17 cellular contexts compared by ENCODE assay signal in the genomic region with DNA sequence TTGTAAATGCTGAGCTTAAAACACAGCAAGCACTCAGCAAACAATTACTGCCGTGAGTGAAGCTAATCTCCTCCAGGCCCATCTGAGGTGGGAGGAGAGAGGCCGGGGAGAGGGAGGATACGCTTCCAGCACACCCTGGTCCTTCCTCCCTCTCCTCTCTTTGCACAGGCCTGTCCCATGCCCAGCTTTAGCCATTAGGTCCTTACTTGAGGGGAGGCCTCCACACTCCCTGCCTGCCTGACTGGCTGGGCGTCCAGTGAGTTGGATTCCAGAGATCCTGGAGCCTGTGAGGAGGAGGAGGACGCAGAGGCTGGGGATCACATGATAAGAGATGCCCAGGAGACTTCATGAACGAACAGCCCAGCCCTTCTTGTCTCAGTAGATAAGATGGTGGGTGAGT.
DNase-seq lines count a peak whose midpoint lies in the region; ATAC-seq, FAIRE-seq and TF ChIP-seq lines count a peak whose summit lies in the region.
"Had no signal": no experiment of that assay in that cellular context is flagged by ENCODE, and none has a peak within 500 bp of the region (broad histone marks: within the 10 kb centered on the region; RNA-seq: fewer than 3 reads in every experiment).

No MANE protein-coding gene starts in this region.

- peak overlapping the region; percentile 75 for H3K27ac Mint-ChIP-seq in Calu3 (ENCODE audit: unreplicated experiment)
- no peak overlapping the region for H3K27ac Mint-ChIP-seq in immature natural killer cell
- H3K27ac Mint-ChIP-seq: activated CD4-positive, alpha-beta memory T cell treated with anti-CD3 and anti-CD28 coated beads for 36 hours; activated naive CD4-positive, alpha-beta T cell treated with anti-CD3 and anti-CD28 coated beads, Interleukin-2, amount 10 ng/mL, durations not matched to agents 7 days and 5 days had no signal

- ATAC-seq in K562, result peak; percentile 76

- FAIRE-seq in K562 (lab: Jason Lieb, UNC), result peak; percentile 73

- H3K4me3 Mint-ChIP-seq in Calu3 (ENCODE audit: low read depth, unreplicated experiment) (no peak overlapping the region), immature natural killer cell (no peak overlapping the region)
- H3K4me3 Mint-ChIP-seq: activated CD4-positive, alpha-beta memory T cell treated with anti-CD3 and anti-CD28 coated beads for 36 hours; activated naive CD4-positive, alpha-beta T cell treated with anti-CD3 and anti-CD28 coated beads, Interleukin-2, amount 10 ng/mL, durations not matched to agents 7 days and 5 days had no signal

- in situ Hi-C loops in K562 (cut with MboI) (no loop called here), brain microvascular endothelial cell (cut with HindIII; ENCODE audit: low pct_ligation_motif_present, low sequenced_read_pairs) (no loop called here)

- CTCF ChIA-PET in Calu3 (lab: Charles Lee) (interaction anchor here (0.6 to 0.8 kb wide), 2 partner anchors 120 to 210 kb away, joined by 3 to 4 read pairs; no protein-coding TSS in a partner anchor), K562 (lab: Yijun Ruan, JAX; ENCODE audit: low intra/inter-chr PET ratio) (no interaction called here)

- peaks cover 3% of the 10 kb centered on the region for H3K9me3 Mint-ChIP-seq in Calu3 (ENCODE audit: low read depth, unreplicated experiment)
- no peaks in the 10 kb centered on the region for H3K9me3 Mint-ChIP-seq in immature natural killer cell
- H3K9me3 Mint-ChIP-seq: activated CD4-positive, alpha-beta memory T cell treated with anti-CD3 and anti-CD28 coated beads for 36 hours had no signal

- peak overlapping the region; percentile 77 for H3K4me2 ChIP-seq in K562 (ENCODE audit: insufficient read depth, low read length)

- no peak for TF ChIP-seq RAD21 in K562 (CRISPR knock-in tag; conservative IDR thresholded peaks at IDR 0.05 in 1 of 2, IDR thresholded peaks at IDR 0.05 in 1 of 2)

- no peaks in the 10 kb centered on the region for H3K27me3 ChIP-seq in K562 (ENCODE audit: control insufficient read depth in 2 of 2, insufficient read depth in 2 of 2, low read length in 2 of 2)
- no peaks in the 10 kb centered on the region for H3K27me3 ChIP-seq in mucosa of rectum (ENCODE audit: control insufficient read depth in 2 of 2, insufficient read depth in 2 of 2, low read length in 2 of 2)
- H3K27me3 ChIP-seq in brain microvascular endothelial cell (replicated peaks), result no peaks in the 10 kb centered on the region
- H3K27me3 ChIP-seq: BLaER1 treated with 17β-estradiol and CSF1 and Interleukin-3, amounts not matched to agents 10 nM and 100 nM; MG63; stomach had no signal

- H3K4me1 Mint-ChIP-seq in Calu3 (ENCODE audit: low read depth, unreplicated experiment), result peaks cover 42% of the 10 kb centered on the region
- peaks cover 3 to 12% of the 10 kb centered on the region in 2 donors for H3K4me1 Mint-ChIP-seq in immature natural killer cell

- no peak for TF ChIP-seq EP300 in K562 (IDR thresholded peaks at IDR 0.05; ENCODE audit: low read length)

- no TSS peak for BruUV-seq in Calu3 (replicated peaks; lab: Mats Ljungman, UMichigan)
- BruUV-seq in K562 (replicated peaks; lab: Mats Ljungman, UMichigan), result no TSS peak

- H3K27ac ChIP-seq in K562 (ENCODE audit: extremely low read depth, low read depth, low read length) (peak overlapping the region; percentile 62), mucosa of rectum (ENCODE audit: low read depth in 2 of 2, low read length in 2 of 2) (peak overlapping the region; percentile 13 to 61), brain microvascular endothelial cell (no peak overlapping the region)

- H3K9ac ChIP-seq in K562 (ENCODE audit: insufficient read depth in 1 of 2, low read depth in 2 of 2, low read length in 2 of 2) (peak overlapping the region; percentile 31 to 72; a peak in 2 of 4 replicates), mucosa of rectum (ENCODE audit: low read depth in 1 of 2, low read length in 2 of 2) (peak overlapping the region in 1 of 2 donors; percentile 21)
- H3K9ac ChIP-seq: BLaER1 treated with 17β-estradiol and CSF1 and Interleukin-3, amounts not matched to agents 10 nM and 100 nM had no signal

- H3K79me2 ChIP-seq in K562 (ENCODE audit: control insufficient read depth, insufficient read depth, low read length), result no peaks in the 10 kb centered on the region

- H2AFZ ChIP-seq in K562 (ENCODE audit: low read depth, low read length), result peak overlapping the region; percentile 94

- H3K36me3 Mint-ChIP-seq in Calu3 (ENCODE audit: insufficient read depth, unreplicated experiment), result peaks cover 14% of the 10 kb centered on the region
- peaks cover 0 to 3% (median 0%) of the 10 kb centered on the region in 3 donors for H3K36me3 Mint-ChIP-seq in immature natural killer cell

- POLR2A ChIA-PET in K562 (lab: Yijun Ruan, JAX), result interaction anchor here (0.5 to 0.6 kb wide), 2 partner anchors 11 to 137 kb away, joined by 3 to 4 read pairs; no protein-coding TSS in a partner anchor

- H4K20me1 ChIP-seq in K562 (replicated peaks; ENCODE audit: control insufficient read depth, insufficient read depth, low read length), result no peaks in the 10 kb centered on the region
- H4K20me1 ChIP-seq: BLaER1 treated with 17β-estradiol and CSF1 and Interleukin-3, amounts not matched to agents 10 nM and 100 nM had no signal

- peaks cover 5% of the 10 kb centered on the region; the same call in 1 of the 2 replicates for H3K9me3 ChIP-seq in K562 (replicated peaks; ENCODE audit: control insufficient read depth, insufficient read depth, low read depth, low read length)
- no peaks in the 10 kb centered on the region for H3K9me3 ChIP-seq in mucosa of rectum (ENCODE audit: control insufficient read depth in 2 of 2, low read length in 2 of 2)
- H3K9me3 ChIP-seq: stomach had no signal

- intact Hi-C loops in Calu3 (cut with micrococcal nuclease; ENCODE audit: unreplicated experiment) (no loop called here), K562 (cut with micrococcal nuclease) (no loop called here), posterior vena cava (cut with DNase I) (no loop called here)

- H3K4me1 ChIP-seq in K562 (replicated peaks in 1 of 2; ENCODE audit: control insufficient read depth in 2 of 2, insufficient read depth in 2 of 2, low read length in 2 of 2) (peaks cover 34 to 43% of the 10 kb centered on the region in 2 experiments), mucosa of rectum (ENCODE audit: control insufficient read depth in 2 of 2, insufficient read depth in 2 of 2, low read length in 2 of 2) (peaks cover 0 to 17% of the 10 kb centered on the region in 2 donors)

- no peak for DNase-seq in Calu3
- DNase-seq in NCI-H146 (lab: John Stamatoyannopoulos, UW), result peak; percentile 48
- peak; percentile 57 to 73 (median 68) for DNase-seq in K562 (ENCODE audit: extremely low read depth in 1 of 4, low spot score in 3 of 4)
- no peak for DNase-seq in brain microvascular endothelial cell
- DNase-seq in immature natural killer cell, result no peak
- DNase-seq in NOMO-1 treated with dmso at 0.1 percent for 144 hours (lab: John Stamatoyannopoulos, UW; ENCODE audit: unreplicated experiment), result no peak
- no peak for DNase-seq in posterior vena cava (ENCODE audit: low spot score)
- DNase-seq: activated CD4-positive, alpha-beta memory T cell treated with anti-CD3 and anti-CD28 coated beads for 36 hours; activated naive CD4-positive, alpha-beta T cell treated with anti-CD3 and anti-CD28 coated beads, Interleukin-2, amount 10 ng/mL, durations not matched to agents 7 days and 5 days; foreskin melanocyte; MG63; NCI-H526 treated with DMSO at 0.1 percent for 48 hours; occipital lobe; stomach; SW 1271 had no signal

- H3K9me1 ChIP-seq in K562 (ENCODE audit: control insufficient read depth, insufficient read depth, low read length), result no peaks in the 10 kb centered on the region

- H3K4me3 ChIP-seq in K562, result no peak overlapping the region
- no peak overlapping the region for H3K4me3 ChIP-seq in mucosa of rectum (ENCODE audit: low read length in 2 of 2)
- H3K4me3 ChIP-seq in brain microvascular endothelial cell (ENCODE audit: low read depth, low read length), result no peak overlapping the region
- H3K4me3 ChIP-seq: BLaER1 treated with 17β-estradiol and CSF1 and Interleukin-3, amounts not matched to agents 10 nM and 100 nM; MG63; stomach had no signal

- no peak for TF ChIP-seq CTCF in Calu3 (IDR thresholded peaks at IDR 0.05; ENCODE audit: unreplicated experiment)
- TF ChIP-seq CTCF in K562 (IDR thresholded peaks at IDR 0.05 in 2 of 3, conservative IDR thresholded peaks at IDR 0.05 in 1 of 3; ENCODE audit: insufficient read depth in 2 of 3, low read depth in 1 of 3, low read length in 3 of 3), result no peak
- TF ChIP-seq CTCF in brain microvascular endothelial cell (IDR thresholded peaks at IDR 0.05; ENCODE audit: low read depth, low read length, missing control alignments), result no peak

- H3K27me3 Mint-ChIP-seq in Calu3 (ENCODE audit: unreplicated experiment), result no peaks in the 10 kb centered on the region
- H3K27me3 Mint-ChIP-seq in immature natural killer cell (ENCODE audit: low read depth in 3 of 3), result peaks cover 0 to 7% (median 2%) of the 10 kb centered on the region in 3 donors

- H3K36me3 ChIP-seq in K562 (ENCODE audit: control insufficient read depth, insufficient read depth, low read length), result no peaks in the 10 kb centered on the region
- H3K36me3 ChIP-seq in mucosa of rectum (ENCODE audit: control insufficient read depth in 2 of 2, insufficient read depth in 2 of 2, low read length in 2 of 2), result no peaks in the 10 kb centered on the region
- no peaks in the 10 kb centered on the region for H3K36me3 ChIP-seq in brain microvascular endothelial cell (replicated peaks)
- H3K36me3 ChIP-seq: BLaER1 treated with 17β-estradiol and CSF1 and Interleukin-3, amounts not matched to agents 10 nM and 100 nM; MG63; stomach had no signal

- 3% methylated on average over 5 of the region's 6 CpGs for WGBS in K562 (ENCODE audit: insufficient coverage, low coverage, missing lambda C conversion rate)

- TF ChIP-seq POLR2A in K562 (conservative IDR thresholded peaks at IDR 0.05), result no peak

TF ChIP-seq in K562, 482 proteins besides CTCF, POLR2A, EP300 and RAD21 (continues in another document):
- TF ChIP-seq KHSRP (IDR thresholded peaks at IDR 0.05) (no peak), ARID1B (IDR thresholded peaks at IDR 0.05) (peak; percentile 61), CXXC5 (CRISPR knock-in tag; IDR thresholded peaks at IDR 0.05) (peak; percentile 44), JUND (IDR thresholded peaks at IDR 0.05; ENCODE audit: borderline replicate concordance, low read depth, low read length) (no peak), JUND (tag; IDR thresholded peaks at IDR 0.05; ENCODE audit: borderline replicate concordance, low read depth, low read length) (0 out of 3 replicates have a peak, but pooled peaks have one; percentile 10)
- TF ChIP-seq, protein P1, sequence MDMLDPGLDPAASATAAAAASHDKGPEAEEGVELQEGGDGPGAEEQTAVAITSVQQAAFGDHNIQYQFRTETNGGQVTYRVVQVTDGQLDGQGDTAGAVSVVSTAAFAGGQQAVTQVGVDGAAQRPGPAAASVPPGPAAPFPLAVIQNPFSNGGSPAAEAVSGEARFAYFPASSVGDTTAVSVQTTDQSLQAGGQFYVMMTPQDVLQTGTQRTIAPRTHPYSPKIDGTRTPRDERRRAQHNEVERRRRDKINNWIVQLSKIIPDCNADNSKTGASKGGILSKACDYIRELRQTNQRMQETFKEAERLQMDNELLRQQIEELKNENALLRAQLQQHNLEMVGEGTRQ (CRISPR knock-in tag; IDR thresholded peaks at IDR 0.05), result no peak

Comparison
In these comparisons a context has a peak if more than half of its experiments do, and no peak if none do; other contexts are left out.
1. DNase-seq: peak in NCI-H146 (single experiment) and K562 (4 of 4); none in Calu3 (single experiment), brain microvascular endothelial cell (single experiment), immature natural killer cell (0 of 3), NOMO-1 treated with dmso at 0.1 percent for 144 hours (single experiment) and posterior vena cava (single experiment).